Comparison of ENCODE assay signal across 9 cellular contexts in genomic region chr6:35024601-35025054, GRCh38.
DNase-seq lines count a peak whose midpoint lies in the region; ATAC-seq and TF ChIP-seq lines count a peak whose summit lies in the region.
"Had no signal": no experiment of that assay in that cellular context is flagged by ENCODE, and none has a peak within 500 bp of the region (broad histone marks: within the 10 kb centered on the region; RNA-seq: fewer than 3 reads in every experiment).

No MANE protein-coding gene starts in this region.

- peak overlapping the region; percentile 79 for H3K27ac ChIP-seq in foreskin keratinocyte

- H3K4me1 ChIP-seq in foreskin keratinocyte = peaks cover 26% of the 10 kb centered on the region

- peak; percentile 61 for ATAC-seq in foreskin keratinocyte
- no peak for ATAC-seq in GM21515 (IDR thresholded peaks at IDR 0.05; ENCODE audit: unreplicated experiment)
- ATAC-seq in HG02970 (IDR thresholded peaks at IDR 0.05; ENCODE audit: low FRiP score, unreplicated experiment) = no peak

- DNase-seq in HS-5 (ENCODE audit: low read depth) (peak; percentile 13), RKO (ENCODE audit: low spot score) (peak; percentile 55), foreskin keratinocyte (peak; percentile 86 to 92), posterior cingulate gyrus (peak in 6 of 10 donors; percentile 35 to 90 (median 48)), NOMO-1 treated with dmso at 0.1 percent for 144 hours (lab: John Stamatoyannopoulos, UW; ENCODE audit: unreplicated experiment) (no peak)
- no peak for DNase-seq in activated CD4-positive, alpha-beta memory T cell treated with anti-CD3 and anti-CD28 coated beads for 36 hours

- H3K9me3 Mint-ChIP-seq in activated CD4-positive, alpha-beta memory T cell treated with anti-CD3 and anti-CD28 coated beads for 36 hours = no peaks in the 10 kb centered on the region
- H3K9me3 Mint-ChIP-seq: IgD-negative memory B cell had no signal

- no peaks in the 10 kb centered on the region for H3K27me3 Mint-ChIP-seq in activated CD4-positive, alpha-beta memory T cell treated with anti-CD3 and anti-CD28 coated beads for 36 hours
- H3K27me3 Mint-ChIP-seq: IgD-negative memory B cell had no signal

- POLR2A ChIA-PET in activated CD4-positive, alpha-beta memory T cell treated with anti-CD3 and anti-CD28 coated beads for 36 hours (lab: Charles Lee) = no interaction called here

- H3K27ac Mint-ChIP-seq in activated CD4-positive, alpha-beta memory T cell treated with anti-CD3 and anti-CD28 coated beads for 36 hours = no peak overlapping the region
- H3K27ac Mint-ChIP-seq: IgD-negative memory B cell had no signal

- CTCF ChIA-PET in activated CD4-positive, alpha-beta memory T cell treated with anti-CD3 and anti-CD28 coated beads for 36 hours (lab: Charles Lee) = no interaction called here

- intact Hi-C loops in posterior cingulate gyrus (cut with DNase I) = no loop called here
- intact Hi-C loops in activated CD4-positive, alpha-beta memory T cell treated with anti-CD3 and anti-CD28 coated beads for 36 hours (cut with micrococcal nuclease) = no loop called here

- peaks cover 2% of the 10 kb centered on the region for H3K36me3 Mint-ChIP-seq in activated CD4-positive, alpha-beta memory T cell treated with anti-CD3 and anti-CD28 coated beads for 36 hours

- no peak for TF ChIP-seq CTCF in foreskin keratinocyte (conservative IDR thresholded peaks at IDR 0.05)

- no peaks in the 10 kb centered on the region for H3K4me1 Mint-ChIP-seq in activated CD4-positive, alpha-beta memory T cell treated with anti-CD3 and anti-CD28 coated beads for 36 hours (ENCODE audit: low read depth)
- H3K4me1 Mint-ChIP-seq: IgD-negative memory B cell had no signal

- no peak overlapping the region for H3K4me3 Mint-ChIP-seq in activated CD4-positive, alpha-beta memory T cell treated with anti-CD3 and anti-CD28 coated beads for 36 hours
- H3K4me3 Mint-ChIP-seq: IgD-negative memory B cell had no signal

- no peaks in the 10 kb centered on the region for H3K27me3 ChIP-seq in foreskin keratinocyte

Comparison
In these comparisons a context has a peak if more than half of its experiments do, and no peak if none do; other contexts are left out.
1. DNase-seq: peak in HS-5 (single experiment), RKO (single experiment), foreskin keratinocyte (2 of 2) and posterior cingulate gyrus (6 of 10); none in NOMO-1 treated with dmso at 0.1 percent for 144 hours (single experiment) and activated CD4-positive, alpha-beta memory T cell treated with anti-CD3 and anti-CD28 coated beads for 36 hours (single experiment).